In genomic region chr22:47145883-47146282, GRCh38 we compare ENCODE assay signal across 26 cellular contexts.
"Had no signal": no experiment of that assay in that cellular context is flagged by ENCODE, and none has a peak within 500 bp of the region (broad histone marks: within the 10 kb centered on the region; RNA-seq: fewer than 3 reads in every experiment).

No MANE protein-coding gene starts in this region.

- H3K79me2 ChIP-seq: hepatocyte had no signal

- H3K4me2 ChIP-seq: hepatocyte had no signal

- H3K4me1 ChIP-seq: gastrocnemius medialis, right lobe of liver had no signal

- H2AFZ ChIP-seq: hepatocyte had no signal

- H3K4me3 ChIP-seq: dorsolateral prefrontal cortex, gastrocnemius medialis, hepatocyte, lung, pancreas, right lobe of liver, suprapubic skin had no signal

- H3K36me3 ChIP-seq: gastrocnemius medialis, pancreas, right lobe of liver, suprapubic skin had no signal

- DNase-seq: dorsolateral prefrontal cortex; effector CD4-positive, alpha-beta T cell; foreskin fibroblast; gastrocnemius medialis; head of caudate nucleus; kidney; midbrain; naive thymus-derived CD4-positive, alpha-beta T cell; retina; right lobe of liver; small intestine; stimulated activated CD4-positive, alpha-beta T cell treated with anti-CD3 and anti-CD28 coated beads, Interleukin-15, amount 100 ng/mL, for 24 hours; stimulated activated CD4-positive, alpha-beta T cell treated with anti-CD3 and anti-CD28 coated beads, Interleukin-2, amount 100 ng/mL, for 48 hours; stimulated activated naive CD4-positive, alpha-beta T cell; stimulated activated naive CD8-positive, alpha-beta T cell treated with anti-CD3 and anti-CD28 coated beads, Interleukin-15, amount 100 ng/mL, for 72 hours; trophoblast cell had no signal

- H3K4me3 Mint-ChIP-seq: memory B cell; naive thymus-derived CD4-positive, alpha-beta T cell; nephron; stimulated activated naive CD8-positive, alpha-beta T cell treated with anti-CD3 and anti-CD28 coated beads, Interleukin-15, amount 100 ng/mL, for 72 hours had no signal

- H3K9me3 Mint-ChIP-seq: memory B cell; naive thymus-derived CD4-positive, alpha-beta T cell; nephron; stimulated activated naive CD8-positive, alpha-beta T cell treated with anti-CD3 and anti-CD28 coated beads, Interleukin-15, amount 100 ng/mL, for 72 hours had no signal

- H3K27ac Mint-ChIP-seq: memory B cell; nephron; stimulated activated naive CD8-positive, alpha-beta T cell treated with anti-CD3 and anti-CD28 coated beads, Interleukin-15, amount 100 ng/mL, for 72 hours had no signal

- H3K27me3 Mint-ChIP-seq: memory B cell; naive thymus-derived CD4-positive, alpha-beta T cell; stimulated activated naive CD8-positive, alpha-beta T cell treated with anti-CD3 and anti-CD28 coated beads, Interleukin-15, amount 100 ng/mL, for 72 hours had no signal

- H3K27me3 ChIP-seq: dorsolateral prefrontal cortex, gastrocnemius medialis, hepatocyte, neutrophil, pancreas, right lobe of liver, suprapubic skin had no signal

- H3K9me3 ChIP-seq: gastrocnemius medialis, neutrophil, pancreas, right lobe of liver, suprapubic skin had no signal

- ATAC-seq: esophagus mucosa; gastrocnemius medialis; left lobe of liver; naive thymus-derived CD4-positive, alpha-beta T cell; right lobe of liver; stimulated activated naive CD8-positive, alpha-beta T cell treated with anti-CD3 and anti-CD28 coated beads, Interleukin-15, amount 100 ng/mL, for 72 hours had no signal

- H3K27ac ChIP-seq: dorsolateral prefrontal cortex, epithelial cell of prostate, gastrocnemius medialis, hepatocyte, neutrophil, right lobe of liver had no signal
